19 cellular contexts compared by ENCODE assay signal in the genomic region with DNA sequence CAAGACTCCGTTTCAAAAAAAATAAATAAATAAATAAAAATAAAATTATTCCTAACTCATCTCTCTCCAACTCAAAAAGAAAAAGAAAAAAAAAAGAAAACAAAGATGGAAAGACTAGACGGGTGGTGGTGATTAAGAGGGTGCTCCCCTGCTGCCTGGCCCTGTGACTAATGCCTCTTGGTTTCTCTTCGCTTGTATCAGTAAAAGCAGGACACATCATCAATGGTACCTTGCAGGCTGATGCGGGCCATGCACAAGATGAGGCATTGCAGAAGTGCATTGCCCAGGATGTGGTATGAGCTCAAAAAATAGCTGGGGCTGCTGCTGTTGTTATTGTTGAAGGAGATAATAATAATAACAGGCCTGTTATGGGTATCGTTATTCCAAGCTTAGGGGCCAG. TPM values are rescaled to one million over a fixed set of nuclear protein-coding genes. Genes with fewer than 3 reads are reported as not detected.
DNase-seq lines count a peak whose midpoint lies in the region; ATAC-seq and TF ChIP-seq lines count a peak whose summit lies in the region.
"Had no signal": no experiment of that assay in that cellular context is flagged by ENCODE, and none has a peak within 500 bp of the region (broad histone marks: within the 10 kb centered on the region; RNA-seq: fewer than 3 reads in every experiment).

No MANE protein-coding gene starts in this region.

- CTCF ChIA-PET in PC-3 (lab: Charles Lee): no interaction called here

- no peak overlapping the region for H3K4me2 ChIP-seq in PC-3 (ENCODE audit: low read length)
- H3K4me2 ChIP-seq: smooth muscle cell had no signal

- H3K79me2 ChIP-seq in PC-3 (ENCODE audit: low read length): no peaks in the 10 kb centered on the region

- H3F3A ChIP-seq in PC-3 (ENCODE audit: low read length, unreplicated experiment): no peaks in the 10 kb centered on the region

- DNase-seq in activated CD4-positive, alpha-beta T cell treated with anti-CD3 and anti-CD28 coated beads for 48 hours: peak; percentile 54
- DNase-seq in activated CD4-positive, alpha-beta T cell treated with anti-CD3 and anti-CD28 coated beads for 1 hour: no peak
- DNase-seq in AG10803 (ENCODE audit: low read depth) (peak; percentile 6), PC-3 (peak; percentile 27), fibroblast of mammary gland (ENCODE audit: low read depth) (peak; percentile 31), NCI-H187 treated with DMSO at 0.1 percent for 48 hours (lab: John Stamatoyannopoulos, UW) (no peak)
- DNase-seq: activated effector memory CD4-positive, alpha-beta T cell treated with anti-CD3 and anti-CD28 coated beads, Interleukin-2, amount 50 U/mL, for 16 hours; dermis blood vessel endothelial cell; erythroblast; immature natural killer cell; naive thymus-derived CD8-positive, alpha-beta T cell; NCI-H146; NCI-H446 treated with DMSO at 0.1 percent for 48 hours; T-helper 9 cell had no signal

- TF ChIP-seq CTCF in AG10803 (conservative IDR thresholded peaks at IDR 0.05; ENCODE audit: low read length): no peak
- no peak for TF ChIP-seq CTCF in PC-3 (conservative IDR thresholded peaks at IDR 0.05; ENCODE audit: low read depth, low read length)
- TF ChIP-seq CTCF in fibroblast of mammary gland (conservative IDR thresholded peaks at IDR 0.05; ENCODE audit: control insufficient read depth, insufficient read depth, low read depth, low read length): no peak

- no peaks in the 10 kb centered on the region for H3K4me1 ChIP-seq in PC-3 (ENCODE audit: insufficient read depth, low read length)

- H3K36me3 ChIP-seq in PC-3 (ENCODE audit: low read depth, low read length): no peaks in the 10 kb centered on the region

- H3K9me2 ChIP-seq in PC-3 (replicated peaks; ENCODE audit: low read length): no peaks in the 10 kb centered on the region

- no peak overlapping the region for H2AFZ ChIP-seq in PC-3 (ENCODE audit: low read length)

- intact Hi-C loops in PC-3 (cut with micrococcal nuclease): no loop called here

- POLR2A ChIA-PET in PC-3 (lab: Charles Lee; ENCODE audit: unreplicated experiment): no interaction called here

- H3K27me3 ChIP-seq in PC-3 (ENCODE audit: low read length): peaks cover 10% of the 10 kb centered on the region; the same call in 1 of the 2 replicates

- H3K4me3 ChIP-seq in AG10803 (ENCODE audit: low read length): no peak overlapping the region
- H3K4me3 ChIP-seq in PC-3 (ENCODE audit: low read length): no peak overlapping the region
- H3K4me3 ChIP-seq in fibroblast of mammary gland (ENCODE audit: control insufficient read depth, low read depth, low read length): no peak overlapping the region
- H3K4me3 ChIP-seq: lung, smooth muscle cell had no signal

- no peak overlapping the region for H3K9ac ChIP-seq in PC-3 (ENCODE audit: low read length)

- H3K27ac ChIP-seq in PC-3 (ENCODE audit: low read length): no peak overlapping the region

- BruUV-seq in PC-3 (replicated peaks; lab: Mats Ljungman, UMichigan): no TSS peak

- no peaks in the 10 kb centered on the region for H3K9me3 ChIP-seq in PC-3 (ENCODE audit: low read length)

- ATAC-seq in PC-3 (peak; percentile 38; the same call in 1 of the 2 replicates), GM19035 (IDR thresholded peaks at IDR 0.05; ENCODE audit: unreplicated experiment) (no peak), GM19455 (IDR thresholded peaks at IDR 0.05; ENCODE audit: unreplicated experiment) (no peak)
- ATAC-seq: naive thymus-derived CD8-positive, alpha-beta T cell had no signal

- no peaks in the 10 kb centered on the region for H4K20me1 ChIP-seq in PC-3 (ENCODE audit: low read length)

RNA-seq across cellular contexts. Expression of a gene that starts 14.6 kb away (rescaled TPM):
- total RNA-seq in PC-3 (2014; rRNA removed): not detected in 2 replicates
- total RNA-seq: dermis blood vessel endothelial cell, lung, posterior vena cava, smooth muscle cell had no signal

RNA-seq across cellular contexts. Expression of a gene that starts 39.0 kb away (rescaled TPM):
- 29.0 and 36.5 TPM in 2 replicates for total RNA-seq in PC-3 (2014; rRNA removed)

RNA-seq across cellular contexts. Expression of a gene that starts 42.6 kb away (rescaled TPM):
- 215 and 259 TPM in 2 replicates for total RNA-seq in PC-3 (2014; rRNA removed)

RNA-seq across cellular contexts. Expression of a gene that starts 53.8 kb away (rescaled TPM):
- 68.4 and 81.1 TPM in 2 replicates for total RNA-seq in PC-3 (2014; rRNA removed)

RNA-seq across cellular contexts. Expression of a gene that starts 57.0 kb away (rescaled TPM):
- total RNA-seq in PC-3 (2014; rRNA removed): 2.4 and 3.1 TPM in 2 replicates

Comparison
In these comparisons a context has a peak if more than half of its experiments do, and no peak if none do; other contexts are left out.
1. DNase-seq: peak in activated CD4-positive, alpha-beta T cell treated with anti-CD3 and anti-CD28 coated beads for 48 hours (single experiment), AG10803 (single experiment), PC-3 (single experiment) and fibroblast of mammary gland (single experiment); none in activated CD4-positive, alpha-beta T cell treated with anti-CD3 and anti-CD28 coated beads for 1 hour (single experiment) and NCI-H187 treated with DMSO at 0.1 percent for 48 hours (single experiment).